16 cellular contexts compared by ENCODE assay signal in genomic region chr4:2846172-2846571, GRCh38. TPM values are rescaled to one million over a fixed set of nuclear protein-coding genes. Genes with fewer than 3 reads are reported as not detected.
DNase-seq lines count a peak whose midpoint lies in the region; ATAC-seq, FAIRE-seq and TF ChIP-seq lines count a peak whose summit lies in the region.
"Had no signal": no experiment of that assay in that cellular context is flagged by ENCODE, and none has a peak within 500 bp of the region (broad histone marks: within the 10 kb centered on the region; RNA-seq: fewer than 3 reads in every experiment).

No MANE protein-coding gene starts in this region.

- TF ChIP-seq CTCF in PC-3 (conservative IDR thresholded peaks at IDR 0.05; ENCODE audit: low read depth, low read length), result no peak
- TF ChIP-seq CTCF in mammary epithelial cell (conservative IDR thresholded peaks at IDR 0.05 in 1 of 2, IDR thresholded peaks at IDR 0.05 in 1 of 2; ENCODE audit: extremely low read depth in 1 of 2, insufficient read depth in 1 of 2, low read depth in 1 of 2, low read length in 2 of 2), result no peak
- no peak for TF ChIP-seq CTCF in osteocyte (IDR thresholded peaks at IDR 0.05)

- H3K4me1 ChIP-seq in PC-3 (ENCODE audit: insufficient read depth, low read length), result peaks cover 14% of the 10 kb centered on the region
- peaks cover 11% of the 10 kb centered on the region for H3K4me1 ChIP-seq in mammary epithelial cell (ENCODE audit: insufficient read depth, low read length)
- peaks cover 4% of the 10 kb centered on the region; the same call in 1 of the 2 replicates for H3K4me1 ChIP-seq in SJCRH30

- peak overlapping the region; percentile 88 for H3K4me3 Mint-ChIP-seq in activated CD4-positive, alpha-beta T cell treated with anti-CD3 and anti-CD28 coated beads for 36 hours
- peak overlapping the region; percentile 98 for H3K4me3 Mint-ChIP-seq in osteocyte (ENCODE audit: unreplicated experiment)

- no peaks in the 10 kb centered on the region for H3K27me3 Mint-ChIP-seq in activated CD4-positive, alpha-beta T cell treated with anti-CD3 and anti-CD28 coated beads for 36 hours
- H3K27me3 Mint-ChIP-seq in osteocyte (ENCODE audit: unreplicated experiment), result no peaks in the 10 kb centered on the region

- H3K9me2 ChIP-seq in PC-3 (replicated peaks; ENCODE audit: low read length), result no peaks in the 10 kb centered on the region

- H3K9me3 Mint-ChIP-seq in activated CD4-positive, alpha-beta T cell treated with anti-CD3 and anti-CD28 coated beads for 36 hours (ENCODE audit: low read depth), result no peaks in the 10 kb centered on the region
- no peaks in the 10 kb centered on the region for H3K9me3 Mint-ChIP-seq in osteocyte (ENCODE audit: unreplicated experiment)

- intact Hi-C loops in activated CD4-positive, alpha-beta T cell treated with anti-CD3 and anti-CD28 coated beads for 36 hours (cut with DNase I, micrococcal nuclease), result loop anchor here in 1 of 2 experiments (5.0 kb wide), 2 partner anchors 91 to 116 kb away; partner anchors contain the start of genes GRK4 and NOP14
- intact Hi-C loops in PC-3 (cut with micrococcal nuclease) (loop anchor here (10.0 kb wide), 2 partner anchors 59 to 81 kb away; no protein-coding TSS in a partner anchor), mammary epithelial cell (cut with micrococcal nuclease) (no loop called here), cardiac septum (cut with DNase I) (no loop called here)

- H3K4me2 ChIP-seq in PC-3 (ENCODE audit: low read length) (peak overlapping the region; percentile 99; the same call in 1 of the 2 replicates), mammary epithelial cell (ENCODE audit: insufficient read depth, low read depth, low read length) (peak overlapping the region; percentile 35)

- no peak overlapping the region for H2AFZ ChIP-seq in PC-3 (ENCODE audit: low read length)
- H2AFZ ChIP-seq in mammary epithelial cell (ENCODE audit: low read depth, low read length), result no peak overlapping the region

- H3K9me3 ChIP-seq in PC-3 (ENCODE audit: low read length) (no peaks in the 10 kb centered on the region), mammary epithelial cell (replicated peaks; ENCODE audit: insufficient read depth, low read length) (no peaks in the 10 kb centered on the region), SJCRH30 (replicated peaks) (no peaks in the 10 kb centered on the region)
- H3K9me3 ChIP-seq: A549, transverse colon had no signal

- POLR2A ChIA-PET in activated CD4-positive, alpha-beta T cell treated with anti-CD3 and anti-CD28 coated beads for 36 hours (lab: Charles Lee), result interaction anchor here (1.0 kb wide), 2 partner anchors 12 to 32 kb away, joined by 3 read pairs; no protein-coding TSS in a partner anchor
- POLR2A ChIA-PET in PC-3 (lab: Charles Lee; ENCODE audit: unreplicated experiment), result no interaction called here

- H3K36me3 ChIP-seq in PC-3 (ENCODE audit: low read depth, low read length), result no peaks in the 10 kb centered on the region
- no peaks in the 10 kb centered on the region for H3K36me3 ChIP-seq in mammary epithelial cell (ENCODE audit: insufficient read depth, low read length)
- H3K36me3 ChIP-seq in SJCRH30, result peaks cover 3% of the 10 kb centered on the region; the same call in 1 of the 2 replicates
- H3K36me3 ChIP-seq: transverse colon had no signal

- peak; percentile 38 for ATAC-seq in activated CD4-positive, alpha-beta T cell treated with anti-CD3 and anti-CD28 coated beads for 36 hours
- no peak for ATAC-seq in PC-3
- ATAC-seq: A549 had no signal

- H3K27ac ChIP-seq in PC-3 (ENCODE audit: low read length) (no peak overlapping the region), mammary epithelial cell (ENCODE audit: insufficient read depth, low read depth, low read length) (no peak overlapping the region), SJCRH30 (no peak overlapping the region)
- H3K27ac ChIP-seq: A549 had no signal

- H3K27me3 ChIP-seq in PC-3 (ENCODE audit: low read length), result no peaks in the 10 kb centered on the region
- no peaks in the 10 kb centered on the region for H3K27me3 ChIP-seq in mammary epithelial cell (ENCODE audit: insufficient read depth, low read length)
- no peaks in the 10 kb centered on the region for H3K27me3 ChIP-seq in SJCRH30
- H3K27me3 ChIP-seq: transverse colon had no signal

- H4K20me1 ChIP-seq in PC-3 (ENCODE audit: low read length), result peaks cover 10% of the 10 kb centered on the region; the same call in 1 of the 2 replicates
- no peaks in the 10 kb centered on the region for H4K20me1 ChIP-seq in mammary epithelial cell (ENCODE audit: insufficient read depth, low read length)

- CTCF ChIA-PET in activated CD4-positive, alpha-beta T cell treated with anti-CD3 and anti-CD28 coated beads for 36 hours (lab: Charles Lee), result no interaction called here
- CTCF ChIA-PET in PC-3 (lab: Charles Lee) (no interaction called here), mammary epithelial cell (lab: Charles Lee; ENCODE audit: low non-redundant PET) (no interaction called here)

- H3K9ac ChIP-seq in PC-3 (ENCODE audit: low read length) (no peak overlapping the region), mammary epithelial cell (ENCODE audit: insufficient read depth, low read length) (no peak overlapping the region)

- H3K79me2 ChIP-seq in PC-3 (ENCODE audit: low read length), result peaks cover 69% of the 10 kb centered on the region
- peaks cover 79% of the 10 kb centered on the region for H3K79me2 ChIP-seq in mammary epithelial cell (ENCODE audit: insufficient read depth, low read length)

- H3F3A ChIP-seq in PC-3 (ENCODE audit: low read length, unreplicated experiment), result no peaks in the 10 kb centered on the region

- peak overlapping the region; percentile 89 for H3K27ac Mint-ChIP-seq in activated CD4-positive, alpha-beta T cell treated with anti-CD3 and anti-CD28 coated beads for 36 hours
- H3K27ac Mint-ChIP-seq in osteocyte (ENCODE audit: unreplicated experiment), result no peak overlapping the region

- FAIRE-seq in H54 (lab: Jason Lieb, UNC), result no peak
- FAIRE-seq: A549, kidney had no signal

- BruUV-seq in PC-3 (replicated peaks; lab: Mats Ljungman, UMichigan) (no TSS peak), mammary epithelial cell (replicated peaks; lab: Mats Ljungman, UMichigan) (no TSS peak)

- 0 out of 2 replicates have a peak overlapping the region, but pooled peaks have one; percentile 97 for H3K4me3 ChIP-seq in PC-3 (ENCODE audit: low read length)
- H3K4me3 ChIP-seq in mammary epithelial cell (replicated peaks in 1 of 3; ENCODE audit: insufficient read depth in 1 of 3, low read depth in 2 of 3, low read length in 3 of 3), result no peak overlapping the region
- H3K4me3 ChIP-seq in SJCRH30, result no peak overlapping the region
- H3K4me3 ChIP-seq: A549 had no signal

- peaks cover 70% of the 10 kb centered on the region for H3K4me1 Mint-ChIP-seq in activated CD4-positive, alpha-beta T cell treated with anti-CD3 and anti-CD28 coated beads for 36 hours
- peaks cover 59% of the 10 kb centered on the region for H3K4me1 Mint-ChIP-seq in osteocyte (ENCODE audit: unreplicated experiment)

- no peak for TF ChIP-seq POLR2A in H54 (IDR thresholded peaks at IDR 0.05; ENCODE audit: low read depth, low read length)

- in situ Hi-C loops in mammary epithelial cell (cut with MboI; ENCODE audit: low sequenced_read_pairs in 2 of 2), result no loop called here

- dilution Hi-C loops in mammary epithelial cell (cut with HindIII; ENCODE audit: low sequenced_read_pairs), result no loop called here

- peaks cover 8% of the 10 kb centered on the region for H3K36me3 Mint-ChIP-seq in activated CD4-positive, alpha-beta T cell treated with anti-CD3 and anti-CD28 coated beads for 36 hours (ENCODE audit: low read depth)
- peaks cover 2% of the 10 kb centered on the region for H3K36me3 Mint-ChIP-seq in osteocyte (ENCODE audit: unreplicated experiment)

- WGBS in mammary epithelial cell (ENCODE audit: low coverage, missing lambda C conversion rate), result 97% methylated on average over 2 of the region's 2 CpGs

- peak; percentile 3 for DNase-seq in activated CD4-positive, alpha-beta T cell treated with anti-CD3 and anti-CD28 coated beads for 36 hours
- DNase-seq in activated CD4-positive, alpha-beta T cell treated with anti-CD3 and anti-CD28 coated beads, Interleukin-2, amount 50 U/mL, for 4 hours, result no peak
- DNase-seq in PC-3 (no peak), mammary epithelial cell (no peak), osteocyte (ENCODE audit: extremely low spot score, unreplicated experiment) (no peak), H54 (ENCODE audit: insufficient read length, low spot score) (no peak), cardiac septum (ENCODE audit: low spot score) (no peak), SJCRH30 (no peak)
- DNase-seq: aorta; effector CD4-positive, alpha-beta T cell; foreskin melanocyte; kidney; NCI-H1105 treated with DMSO at 0.1 percent for 48 hours; NCI-H446 treated with DMSO at 0.1 percent for 48 hours; transverse colon had no signal

RNA-seq across cellular contexts. Expression of gene ADD1, which starts 2.5 kb away (rescaled TPM):
- 100 to 1,000 TPM; 196 to 206 TPM for total RNA-seq in activated CD4-positive, alpha-beta T cell treated with anti-CD3 and anti-CD28 coated beads for 36 hours
- total RNA-seq in PC-3 (2014; rRNA removed), result 118 and 124 TPM in 2 replicates
- 100 to 1,000 TPM; 112 to 167 TPM for total RNA-seq in mammary epithelial cell
- polyA plus RNA-seq in mammary epithelial cell, result 94.4 TPM
- polyA minus RNA-seq in mammary epithelial cell, result 232 TPM
- 273 and 274 TPM in 2 replicates for total RNA-seq in osteocyte
- total RNA-seq in cardiac septum, result 213 TPM
- 131 and 139 TPM in 2 replicates for total RNA-seq in SJCRH30 (2014; rRNA removed; shearing (Covaris generic))

RNA-seq across cellular contexts. Expression of gene SH3BP2, which starts 53.3 kb away (rescaled TPM):
- total RNA-seq in activated CD4-positive, alpha-beta T cell treated with anti-CD3 and anti-CD28 coated beads for 36 hours, result 10 to 100 TPM; 63.3 to 68.3 TPM
- 16.9 and 17.4 TPM in 2 replicates for total RNA-seq in PC-3 (2014; rRNA removed)
- 10 to 100 TPM; 14.4 to 26.7 TPM for total RNA-seq in mammary epithelial cell
- 8.4 TPM for polyA plus RNA-seq in mammary epithelial cell
- polyA minus RNA-seq in mammary epithelial cell, result 12.4 TPM
- total RNA-seq in osteocyte, result 105 and 110 TPM in 2 replicates
- total RNA-seq in cardiac septum, result 19.1 TPM
- 22.0 and 28.1 TPM in 2 replicates for total RNA-seq in SJCRH30 (2014; rRNA removed; shearing (Covaris generic))
